1 cellular context compared by ENCODE assay signal in genomic region chr18:27839141-27839540, GRCh38.
TF ChIP-seq lines count a peak whose summit lies in the region.

No MANE protein-coding gene starts in this region.

TF ChIP-seq in H1, 55 proteins besides CTCF, POLR2A, EP300 and RAD21:
- no peak for TF ChIP-seq RXRA (IDR thresholded peaks at IDR 0.05; ENCODE audit: insufficient read depth, low read depth, low read length)
- TF ChIP-seq CBX5 (IDR thresholded peaks at IDR 0.05; ENCODE audit: low read depth, low read length): no peak
- TF ChIP-seq JUND (IDR thresholded peaks at IDR 0.05; ENCODE audit: low read length): no peak
- TF ChIP-seq CBX8 (IDR thresholded peaks at IDR 0.05; ENCODE audit: borderline replicate concordance, low read depth, low read length): no peak
- TF ChIP-seq KDM1A (IDR thresholded peaks at IDR 0.05; ENCODE audit: borderline replicate concordance, low read length): no peak
- TF ChIP-seq KDM5A (IDR thresholded peaks at IDR 0.05; ENCODE audit: low read length): no peak
- TF ChIP-seq TAF1 (IDR thresholded peaks at IDR 0.05; ENCODE audit: low read depth, low read length): no peak
- no peak for TF ChIP-seq ATF3 (IDR thresholded peaks at IDR 0.05; ENCODE audit: insufficient read depth, low read depth, low read length)
- no peak for TF ChIP-seq E2F6 (IDR thresholded peaks at IDR 0.05)
- TF ChIP-seq HDAC6 (IDR thresholded peaks at IDR 0.05; ENCODE audit: low read depth, low read length): no peak
- TF ChIP-seq BCL11A (IDR thresholded peaks at IDR 0.05; ENCODE audit: low read depth in 2 of 2, low read length in 2 of 2): no peak
- TF ChIP-seq YY1 (IDR thresholded peaks at IDR 0.05; ENCODE audit: low read depth, low read length): no peak
- no peak for TF ChIP-seq MAX (IDR thresholded peaks at IDR 0.05)
- no peak for TF ChIP-seq SRF (IDR thresholded peaks at IDR 0.05; ENCODE audit: low read depth, low read length)
- no peak for TF ChIP-seq SIX5 (IDR thresholded peaks at IDR 0.05; ENCODE audit: low read depth, low read length)
- no peak for TF ChIP-seq CTBP2 (IDR thresholded peaks at IDR 0.05; ENCODE audit: borderline replicate concordance, insufficient read depth, insufficient read length, low read length)
- no peak for TF ChIP-seq TAF7 (optimal IDR thresholded peaks at IDR 0.05; ENCODE audit: borderline replicate concordance, low read depth, low read length)
- TF ChIP-seq RBBP5 (IDR thresholded peaks at IDR 0.05; ENCODE audit: borderline replicate concordance, low read depth, low read length): no peak
- TF ChIP-seq SP4 (IDR thresholded peaks at IDR 0.05; ENCODE audit: low read length): no peak
- no peak for TF ChIP-seq NANOG (IDR thresholded peaks at IDR 0.05; ENCODE audit: insufficient read depth, low read depth, low read length, poor library complexity, severe bottlenecking)
